In genomic region chr19:49097453-49098288, GRCh38 we compare ENCODE assay signal across 8 cellular contexts. TPM values are rescaled to one million over a fixed set of nuclear protein-coding genes. Genes with fewer than 3 reads are reported as not detected.
DNase-seq lines count a peak whose midpoint lies in the region; ATAC-seq and TF ChIP-seq lines count a peak whose summit lies in the region.

No MANE protein-coding gene starts in this region.

- H2BK5ac ChIP-seq in H9 (ENCODE audit: insufficient read length, low read length) = no peak overlapping the region

- H4K20me1 ChIP-seq in H9 (ENCODE audit: control insufficient read depth, insufficient read depth, insufficient read length) = no peaks in the 10 kb centered on the region

- no peaks in the 10 kb centered on the region for H3K9me3 Mint-ChIP-seq in H9
- no peaks in the 10 kb centered on the region for H3K9me3 Mint-ChIP-seq in activated CD4-positive, alpha-beta T cell treated with anti-CD3 and anti-CD28 coated beads, Interleukin-2, amount 10 ng/mL, durations not matched to agents 7 days and 5 days

- H3K4me3 Mint-ChIP-seq in H9 = no peak overlapping the region
- no peak overlapping the region for H3K4me3 Mint-ChIP-seq in activated CD4-positive, alpha-beta T cell treated with anti-CD3 and anti-CD28 coated beads, Interleukin-2, amount 10 ng/mL, durations not matched to agents 7 days and 5 days

- H3K36me3 Mint-ChIP-seq in H9 (ENCODE audit: insufficient read depth in 1 of 3, low read depth in 3 of 3) = peaks cover 38 to 86% (median 83%) of the 10 kb centered on the region in 3 experiments
- H3K36me3 Mint-ChIP-seq in activated CD4-positive, alpha-beta T cell treated with anti-CD3 and anti-CD28 coated beads, Interleukin-2, amount 10 ng/mL, durations not matched to agents 7 days and 5 days (ENCODE audit: low read depth) = peaks cover 44% of the 10 kb centered on the region

- no peak overlapping the region for H3K18ac ChIP-seq in H9 (ENCODE audit: insufficient read length, low read depth, low read length)

- H3K4ac ChIP-seq in H9 (ENCODE audit: low read depth, low read length) = no peak overlapping the region

- H3K4me2 ChIP-seq in H9 (ENCODE audit: insufficient read depth, insufficient read length, low read length) = no peak overlapping the region

- no peak overlapping the region for H2BK12ac ChIP-seq in H9 (ENCODE audit: insufficient read length, low read depth, low read length)

- H3K79me2 ChIP-seq in H9 (ENCODE audit: insufficient read depth, low read length) = no peaks in the 10 kb centered on the region; the same call in 1 of the 2 replicates

- no peak overlapping the region for H4K8ac ChIP-seq in H9 (replicated peaks; ENCODE audit: insufficient read length, low read depth, low read length)

- H4K5ac ChIP-seq in H9 (ENCODE audit: insufficient read length, low read depth, low read length) = no peak overlapping the region

- intact Hi-C loops in dorsolateral prefrontal cortex (cut with DNase I) = loop anchor here (2.0 to 5.0 kb wide), 4 partner anchors 49 to 110 kb away; no protein-coding TSS in a partner anchor

- peaks cover 4 to 14% of the 10 kb centered on the region in 2 experiments; a peak in 2 of 4 replicates for H3K4me1 Mint-ChIP-seq in H9
- H3K4me1 Mint-ChIP-seq in activated CD4-positive, alpha-beta T cell treated with anti-CD3 and anti-CD28 coated beads, Interleukin-2, amount 10 ng/mL, durations not matched to agents 7 days and 5 days = peaks cover 18% of the 10 kb centered on the region

- TF ChIP-seq CTCF in BJ (IDR thresholded peaks at IDR 0.05; ENCODE audit: insufficient read depth, low read depth, low read length) (peak; percentile 99), H9 (conservative IDR thresholded peaks at IDR 0.05) (peak; percentile 100), dorsolateral prefrontal cortex (IDR thresholded peaks at IDR 0.05 in 54 of 56, conservative IDR thresholded peaks at IDR 0.05 in 2 of 56; ENCODE audit: low read depth in 1 of 56, partially characterized antibody in 56 of 56) (peak; percentile 91 to 100 (median 99))

- H3K4me1 ChIP-seq in H9 (ENCODE audit: insufficient read depth, low read length) = no peaks in the 10 kb centered on the region

- H3K27ac ChIP-seq in H9 (ENCODE audit: insufficient read length, low read depth, low read length) (no peak overlapping the region), dorsolateral prefrontal cortex (peak overlapping the region in 3 of 59 donors; percentile 13 to 48 (median 14))

- H3K56ac ChIP-seq in H9 (ENCODE audit: insufficient read length, low read depth, low read length) = no peak overlapping the region

- POLR2A ChIA-PET in BJ (lab: Charles Lee) = interaction anchor here (0.5 to 0.7 kb wide), 2 partner anchors 17 to 77 kb away, joined by 4 to 11 read pairs; partner anchors contain the start of gene LIN7B
- POLR2A ChIA-PET in activated CD4-positive, alpha-beta T cell treated with anti-CD3 and anti-CD28 coated beads, Interleukin-2, amount 10 ng/mL, durations not matched to agents 7 days and 5 days (lab: Charles Lee) = interaction anchor here (0.6 kb wide), 1 partner anchor 719 kb away, joined by 4 read pairs; no protein-coding TSS in a partner anchor

- CTCF ChIA-PET in BJ (lab: Yijun Ruan, JAX) = interaction anchor here (0.6 to 3.9 kb wide), 43 partner anchors 9 to 255 kb away, joined by 3 to 39 read pairs (median 4); partner anchors contain the start of genes HRC and LIN7B
- CTCF ChIA-PET in activated CD4-positive, alpha-beta T cell treated with anti-CD3 and anti-CD28 coated beads, Interleukin-2, amount 10 ng/mL, durations not matched to agents 7 days and 5 days (lab: Charles Lee) = interaction anchor here (0.5 to 2.6 kb wide), 40 partner anchors 9 to 444 kb away, joined by 3 to 22 read pairs (median 6); partner anchors contain the start of genes CGB7, LIN7B and RUVBL2

- H3K23me2 ChIP-seq in H9 (ENCODE audit: insufficient read length, low read depth, low read length, poor library complexity, severe bottlenecking) = no peaks in the 10 kb centered on the region

- H3K79me1 ChIP-seq in H9 (ENCODE audit: insufficient read depth, low read depth, low read length, poor library complexity, severe bottlenecking) = peaks cover 3% of the 10 kb centered on the region

- ATAC-seq in GM21390 (IDR thresholded peaks at IDR 0.05; ENCODE audit: unreplicated experiment) = no peak

- H3K27ac Mint-ChIP-seq in H9 = peak overlapping the region; percentile 18 to 96 (median 67); a peak in 3 of 7 replicates
- H3K27ac Mint-ChIP-seq in activated CD4-positive, alpha-beta T cell treated with anti-CD3 and anti-CD28 coated beads, Interleukin-2, amount 10 ng/mL, durations not matched to agents 7 days and 5 days = peak overlapping the region; percentile 77

- DNase-seq in BJ (ENCODE audit: low read depth) (no peak), H9 (peak; percentile 86), NCI-H748 (lab: John Stamatoyannopoulos, UW; ENCODE audit: unreplicated experiment) (peak; percentile 77), dorsolateral prefrontal cortex (peak in 9 of 10 donors; percentile 52 to 78 (median 74)), lung microvascular endothelial cell (ENCODE audit: low read depth in 2 of 2) (peak; percentile 69 to 78)
- DNase-seq in activated CD4-positive, alpha-beta T cell treated with anti-CD3 and anti-CD28 coated beads, Interleukin-2, amount 10 ng/mL, durations not matched to agents 7 days and 5 days = peak; percentile 78
- peak; percentile 43 to 49 for DNase-seq in stimulated activated CD8-positive, alpha-beta memory T cell treated with anti-CD3 and anti-CD28 coated beads, Interleukin-2, amount 100 ng/mL, for 48 hours (ENCODE audit: low read depth in 2 of 2)

- no peak overlapping the region for H2BK15ac ChIP-seq in H9 (ENCODE audit: low read depth, low read length)

- no peaks in the 10 kb centered on the region for H3K27me3 Mint-ChIP-seq in H9 (ENCODE audit: low read depth)
- H3K27me3 Mint-ChIP-seq in activated CD4-positive, alpha-beta T cell treated with anti-CD3 and anti-CD28 coated beads, Interleukin-2, amount 10 ng/mL, durations not matched to agents 7 days and 5 days = no peaks in the 10 kb centered on the region

- peaks cover 46% of the 10 kb centered on the region for H3K36me3 ChIP-seq in BJ (ENCODE audit: control insufficient read depth, insufficient read depth, low read length)

- H3K4me3 ChIP-seq in BJ (ENCODE audit: low read depth, low read length) (no peak overlapping the region), dorsolateral prefrontal cortex (peak overlapping the region in 1 of 59 donors; percentile 22)

- H2BK120ac ChIP-seq in H9 (ENCODE audit: low read depth, low read length, poor library complexity, severe bottlenecking) = no peak overlapping the region

- no peak overlapping the region for H3K9ac ChIP-seq in H9 (ENCODE audit: extremely low read depth, insufficient read length, low read length)

- WGBS in H9 (ENCODE audit: extremely low coverage, insufficient read length, low lambda C conversion rate) = no CpG with 5 or more reads among the region's 8 CpGs

- no peak overlapping the region for H3K23ac ChIP-seq in H9 (ENCODE audit: insufficient read length, low read depth, low read length)

- no peak overlapping the region for H2BK20ac ChIP-seq in H9 (ENCODE audit: low read depth, low read length, poor library complexity, severe bottlenecking)

- no peak overlapping the region for H3T11ph ChIP-seq in H9 (ENCODE audit: low read length)

- no peak overlapping the region for H3K14ac ChIP-seq in H9 (ENCODE audit: insufficient read depth, low read length)

- H2AK5ac ChIP-seq in H9 (ENCODE audit: insufficient read length, low read length) = no peak overlapping the region

- H3K27me3 ChIP-seq in BJ (ENCODE audit: control insufficient read depth, insufficient read depth, low read length) (no peaks in the 10 kb centered on the region), H9 (ENCODE audit: insufficient read depth, low read length) (no peaks in the 10 kb centered on the region), dorsolateral prefrontal cortex (no peaks in the 10 kb centered on the region)

- H2AFZ ChIP-seq in H9 (ENCODE audit: low read length) = no peak overlapping the region

- H3K9me3 ChIP-seq in H9 (ENCODE audit: control insufficient read depth, low read depth, low read length) = no peaks in the 10 kb centered on the region

- no peak overlapping the region for H4K91ac ChIP-seq in H9 (ENCODE audit: insufficient read length, low read depth, low read length)

RNA-seq across cellular contexts. Expression of gene SNRNP70, which starts 12.4 kb away (rescaled TPM):
- 125 and 268 TPM in 2 replicates for polyA plus RNA-seq in BJ (2011; rRNA removed)
- 27.9 and 28.8 TPM in 2 replicates for polyA minus RNA-seq in BJ (2011; rRNA and poly(A)+ RNA removed)
- total RNA-seq in H9 (2021) (292 and 295 TPM in 2 replicates), dorsolateral prefrontal cortex (100 to 1,000 TPM; 217 to 495 (median 342) TPM), lung microvascular endothelial cell (132 and 137 TPM in 2 replicates)
- 100 to 1,000 TPM; 234 to 249 TPM for total RNA-seq in activated CD4-positive, alpha-beta T cell treated with anti-CD3 and anti-CD28 coated beads, Interleukin-2, amount 10 ng/mL, durations not matched to agents 7 days and 5 days

RNA-seq across cellular contexts. Expression of gene LIN7B, which starts 16.5 kb away (rescaled TPM):
- 6.7 and 9.4 TPM in 2 replicates for polyA plus RNA-seq in BJ (2011; rRNA removed)
- polyA minus RNA-seq in BJ (2011; rRNA and poly(A)+ RNA removed) = 2.8 TPM in 2 replicates
- 3.5 and 4.2 TPM in 2 replicates for total RNA-seq in H9 (2021)
- 1 to 10 TPM; 5.6 TPM for total RNA-seq in activated CD4-positive, alpha-beta T cell treated with anti-CD3 and anti-CD28 coated beads, Interleukin-2, amount 10 ng/mL, durations not matched to agents 7 days and 5 days
- 10 to 100 TPM; 15.5 to 61.0 (median 36.9) TPM for total RNA-seq in dorsolateral prefrontal cortex
- 1.6 and 2.2 TPM in 2 replicates for total RNA-seq in lung microvascular endothelial cell

RNA-seq across cellular contexts. Expression of gene C19orf73, which starts 21.3 kb away (rescaled TPM):
- polyA plus RNA-seq in BJ (2011; rRNA removed) = 0.67 and 0.94 TPM in 2 replicates
- polyA minus RNA-seq in BJ (2011; rRNA and poly(A)+ RNA removed) = not detected in 2 replicates
- total RNA-seq in H9 (2021) (0.72 and 1.1 TPM in 2 replicates), dorsolateral prefrontal cortex (1 to 10 TPM in 119 of 120 experiments, not detected in 1; 1.5 to 6.6 (median 3.2) TPM), lung microvascular endothelial cell (0.22 and 0.40 TPM in 2 replicates)
- total RNA-seq in activated CD4-positive, alpha-beta T cell treated with anti-CD3 and anti-CD28 coated beads, Interleukin-2, amount 10 ng/mL, durations not matched to agents 7 days and 5 days = 1 to 10 TPM; 1.0 to 1.3 TPM

RNA-seq across cellular contexts. Expression of gene PPFIA3, which starts 21.7 kb away (rescaled TPM):
- polyA plus RNA-seq in BJ (2011; rRNA removed) = 0.75 and 1.4 TPM in 2 replicates
- 0.76 and 1.5 TPM in 2 replicates for polyA minus RNA-seq in BJ (2011; rRNA and poly(A)+ RNA removed)
- 18.8 and 19.1 TPM in 2 replicates for total RNA-seq in H9 (2021)
- 1 to 10 TPM; 1.6 TPM for total RNA-seq in activated CD4-positive, alpha-beta T cell treated with anti-CD3 and anti-CD28 coated beads, Interleukin-2, amount 10 ng/mL, durations not matched to agents 7 days and 5 days
- 100 to 1,000 TPM in 3 of 120 experiments, 10 to 100 TPM in 117; 24.9 to 116 (median 84.0) TPM for total RNA-seq in dorsolateral prefrontal cortex
- 1.6 and 2.8 TPM in 2 replicates for total RNA-seq in lung microvascular endothelial cell

RNA-seq across cellular contexts. Expression of gene KCNA7, which starts 25.2 kb away (rescaled TPM):
- not detected in 2 replicates for polyA plus RNA-seq in BJ (2011; rRNA removed)
- not detected in 2 replicates for polyA minus RNA-seq in BJ (2011; rRNA and poly(A)+ RNA removed)
- total RNA-seq in H9 (2021) (0.04 TPM in 2 replicates), dorsolateral prefrontal cortex (under 1 TPM in 5 of 120 experiments, not detected in 115; 0.10 to 0.25 (median 0.17) TPM), lung microvascular endothelial cell (not detected in 2 replicates)
- total RNA-seq in activated CD4-positive, alpha-beta T cell treated with anti-CD3 and anti-CD28 coated beads, Interleukin-2, amount 10 ng/mL, durations not matched to agents 7 days and 5 days = not detected
